ENCODE assay signal across 19 cellular contexts in the genomic region with DNA sequence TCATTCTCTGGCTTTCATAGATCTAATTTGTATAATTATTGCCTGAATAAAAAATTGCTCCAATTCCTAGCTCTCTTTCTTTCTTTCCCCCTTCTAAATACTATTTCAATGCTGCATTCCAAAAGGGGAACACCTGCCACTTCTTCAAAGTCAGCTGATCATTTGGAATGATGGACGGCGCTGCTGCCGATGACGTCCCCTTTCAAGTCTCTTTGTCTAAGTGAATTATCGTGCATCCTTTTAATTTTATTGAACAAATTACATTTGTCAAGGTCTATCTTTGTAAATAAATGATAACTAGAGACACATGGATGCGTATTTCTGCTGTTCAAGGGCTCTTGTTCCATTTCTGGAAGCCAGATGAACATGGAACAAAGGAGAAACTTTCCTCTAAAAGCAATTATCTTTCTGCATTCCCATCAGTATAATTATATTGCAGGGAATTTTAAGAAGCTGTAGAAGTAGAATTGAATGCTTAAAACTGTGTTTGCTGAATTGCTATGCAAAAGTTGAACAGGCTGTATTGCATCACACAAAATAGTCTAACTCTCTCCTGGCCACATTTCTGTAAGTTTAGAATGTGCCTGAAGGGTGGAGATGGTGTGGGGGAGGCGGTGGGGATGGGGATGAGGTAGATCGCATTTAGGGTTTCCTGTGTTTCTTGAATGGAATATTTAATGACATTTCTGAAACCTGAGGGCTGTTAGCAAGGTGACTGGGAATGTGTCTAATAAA.
"Had no signal": no experiment of that assay in that cellular context is flagged by ENCODE, and none has a peak within 500 bp of the region (broad histone marks: within the 10 kb centered on the region; RNA-seq: fewer than 3 reads in every experiment).

No MANE protein-coding gene starts in this region.

- H3K36me3 ChIP-seq: esophagus squamous epithelium, gastroesophageal sphincter, neutrophil had no signal

- H3K9me3 ChIP-seq: esophagus squamous epithelium, gastroesophageal sphincter, neutrophil, testis, tibial nerve had no signal

- ATAC-seq: gastroesophageal sphincter; left lobe of liver; naive thymus-derived CD4-positive, alpha-beta T cell; sciatic nerve; stimulated activated naive B cell treated with anti-CD40 and anti-IgM and Interleukin-4, amounts not matched to agents 10 μg/mL and 1 μg/mL and 100 μg/mL, for 72 hours; stimulated activated naive CD8-positive, alpha-beta T cell treated with anti-CD3 and anti-CD28 coated beads, Interleukin-15, amount 100 ng/mL, for 72 hours had no signal

- H3K27ac ChIP-seq: esophagus squamous epithelium, gastroesophageal sphincter, neutrophil, skin epidermis, testis, tibial nerve had no signal

- H3K4me3 ChIP-seq: esophagus squamous epithelium, gastroesophageal sphincter, skin epidermis, testis, tibial nerve had no signal

- H3K27me3 ChIP-seq: gastroesophageal sphincter, testis, tibial nerve had no signal

- DNase-seq: dermis blood vessel endothelial cell; esophagus squamous epithelium; foreskin fibroblast; glutamatergic neuron; islet precursor cell; mammary epithelial cell; naive thymus-derived CD4-positive, alpha-beta T cell; nephron progenitor cell; stimulated activated CD4-positive, alpha-beta T cell treated with anti-CD3 and anti-CD28 coated beads, Interleukin-2, amount 100 ng/mL, for 24 hours; stimulated activated CD4-positive, alpha-beta T cell treated with anti-CD3 and anti-CD28 coated beads, Interleukin-4, amount 100 ng/mL, for 4 hours; stimulated activated naive B cell treated with anti-CD40 and anti-IgM and Interleukin-4, amounts not matched to agents 10 μg/mL and 1 μg/mL and 100 μg/mL, for 72 hours; stimulated activated naive CD8-positive, alpha-beta T cell treated with anti-CD3 and anti-CD28 coated beads, Interleukin-15, amount 100 ng/mL, for 72 hours; testis had no signal
